14 cellular contexts compared by ENCODE assay signal in genomic region chr2:24559714-24560113, GRCh38.
DNase-seq lines count a peak whose midpoint lies in the region; ATAC-seq, FAIRE-seq and TF ChIP-seq lines count a peak whose summit lies in the region.
"Had no signal": no experiment of that assay in that cellular context is flagged by ENCODE, and none has a peak within 500 bp of the region (broad histone marks: within the 10 kb centered on the region; RNA-seq: fewer than 3 reads in every experiment).

No MANE protein-coding gene starts in this region.

- H3K36me3 ChIP-seq in GM23248 (ENCODE audit: low read depth) (0 out of 2 replicates have a peak, but pooled peaks cover 4% of the 10 kb centered on the region), mammary epithelial cell (ENCODE audit: insufficient read depth, low read length) (no peaks in the 10 kb centered on the region)
- H3K36me3 ChIP-seq: transverse colon had no signal

- dilution Hi-C loops in mammary epithelial cell (cut with HindIII; ENCODE audit: low sequenced_read_pairs), result no loop called here

- WGBS in GM23248 (ENCODE audit: low coverage in 1 of 2, low lambda C conversion rate in 2 of 2, missing lambda C conversion rate in 2 of 2), 2 experiments, result 75 to 76% methylated on average over 1 of the region's 1 CpG
- WGBS in mammary epithelial cell (ENCODE audit: low coverage, missing lambda C conversion rate), result 100% methylated on average over 1 of the region's 1 CpG

- H3K9ac ChIP-seq in GM23248 (no peak overlapping the region), mammary epithelial cell (ENCODE audit: insufficient read depth, low read length) (no peak overlapping the region)

- no peaks in the 10 kb centered on the region for H3K27me3 ChIP-seq in GM23248 (replicated peaks; ENCODE audit: insufficient read depth)
- no peaks in the 10 kb centered on the region for H3K27me3 ChIP-seq in mammary epithelial cell (ENCODE audit: insufficient read depth, low read length)
- H3K27me3 ChIP-seq: transverse colon had no signal

- DNase-seq in AG04449 (ENCODE audit: low read depth, low spot score), result peak; percentile 12
- DNase-seq in GM23248, result peak; percentile 14
- DNase-seq in mammary epithelial cell, result peak; percentile 4
- DNase-seq in immature natural killer cell, result no peak
- no peak for DNase-seq in cortex of kidney (lab: John Stamatoyannopoulos, UW)
- no peak for DNase-seq in HTR-8/SVneo (ENCODE audit: insufficient read length, low spot score)
- DNase-seq: activated B cell treated with CpG ODN at 0.5 μM for 24 hours; activated T-cell treated with anti-CD3 and anti-CD28 coated beads, Interleukin-2, amount 50 U/mL, for 4 hours; mesendoderm; transverse colon had no signal

- H3K36me3 Mint-ChIP-seq in immature natural killer cell, result peaks cover 22 to 35% (median 23%) of the 10 kb centered on the region in 3 donors

- H3K4me3 Mint-ChIP-seq in immature natural killer cell, result peak overlapping the region in 1 of 5 donors; percentile 8
- H3K4me3 Mint-ChIP-seq: activated B cell treated with CpG ODN at 0.5 μM for 24 hours; activated T-cell treated with anti-CD3 and anti-CD28 coated beads, Interleukin-2, amount 50 U/mL, for 4 hours; CD14-positive monocyte had no signal

- no peaks in the 10 kb centered on the region for H3K4me1 ChIP-seq in GM23248 (ENCODE audit: insufficient read depth)
- H3K4me1 ChIP-seq in mammary epithelial cell (ENCODE audit: insufficient read depth, low read length), result no peaks in the 10 kb centered on the region

- no peaks in the 10 kb centered on the region for H3K9me3 ChIP-seq in GM23248 (ENCODE audit: low read depth)
- H3K9me3 ChIP-seq in mammary epithelial cell (replicated peaks; ENCODE audit: insufficient read depth, low read length), result no peaks in the 10 kb centered on the region
- H3K9me3 ChIP-seq: transverse colon had no signal

- POLR2A ChIA-PET in AG04449 (lab: Yijun Ruan, JAX), result no interaction called here

- H3K79me2 ChIP-seq in GM23248 (ENCODE audit: insufficient read depth) (peaks cover 23% of the 10 kb centered on the region; the same call in 1 of the 2 replicates), mammary epithelial cell (ENCODE audit: insufficient read depth, low read length) (no peaks in the 10 kb centered on the region)

- in situ Hi-C loops in GM23248 (cut with MboI), result no loop called here
- in situ Hi-C loops in mammary epithelial cell (cut with MboI; ENCODE audit: low sequenced_read_pairs in 2 of 2), result no loop called here

- no peak for FAIRE-seq in HTR-8/SVneo (lab: Jason Lieb, UNC)

- H4K20me1 ChIP-seq in GM23248 (ENCODE audit: insufficient read depth), result no peaks in the 10 kb centered on the region
- H4K20me1 ChIP-seq in mammary epithelial cell (ENCODE audit: insufficient read depth, low read length), result no peaks in the 10 kb centered on the region

- no peak overlapping the region for H3K4me3 ChIP-seq in AG04449 (ENCODE audit: low read depth, low read length)
- no peak overlapping the region for H3K4me3 ChIP-seq in GM23248
- H3K4me3 ChIP-seq in mammary epithelial cell (replicated peaks in 1 of 3; ENCODE audit: insufficient read depth in 1 of 3, low read depth in 2 of 3, low read length in 3 of 3), result no peak overlapping the region
- H3K4me3 ChIP-seq: transverse colon had no signal

- H3K27ac ChIP-seq in GM23248 (no peak overlapping the region), mammary epithelial cell (ENCODE audit: insufficient read depth, low read depth, low read length) (no peak overlapping the region)
- H3K27ac ChIP-seq: transverse colon had no signal

- H2AFZ ChIP-seq in GM23248 (no peak overlapping the region), mammary epithelial cell (ENCODE audit: low read depth, low read length) (no peak overlapping the region)

- peak overlapping the region in 5 of 6 donors; percentile 14 to 66 (median 28) for H3K27ac Mint-ChIP-seq in immature natural killer cell
- H3K27ac Mint-ChIP-seq: activated B cell treated with CpG ODN at 0.5 μM for 24 hours, CD14-positive monocyte had no signal

- no peaks in the 10 kb centered on the region for H3F3A ChIP-seq in GM23248 (ENCODE audit: insufficient read depth)

- peaks cover 0 to 2% (median 0%) of the 10 kb centered on the region in 6 donors for H3K9me3 Mint-ChIP-seq in immature natural killer cell

- TF ChIP-seq CTCF in AG04449 (IDR thresholded peaks at IDR 0.05; ENCODE audit: insufficient read depth, low read length, missing control alignments), result no peak
- TF ChIP-seq CTCF in mammary epithelial cell (conservative IDR thresholded peaks at IDR 0.05 in 1 of 2, IDR thresholded peaks at IDR 0.05 in 1 of 2; ENCODE audit: extremely low read depth in 1 of 2, insufficient read depth in 1 of 2, low read depth in 1 of 2, low read length in 2 of 2), result no peak

- H3K4me2 ChIP-seq in GM23248 (ENCODE audit: unreplicated experiment) (no peak overlapping the region), mammary epithelial cell (ENCODE audit: insufficient read depth, low read depth, low read length) (no peak overlapping the region)

- intact Hi-C loops in mammary epithelial cell (cut with micrococcal nuclease), result no loop called here

- H3K9me2 ChIP-seq in GM23248 (ENCODE audit: insufficient read depth), result no peaks in the 10 kb centered on the region; the same call in 1 of the 2 replicates

- peaks cover 77 to 96% of the 10 kb centered on the region in 2 donors for H3K4me1 Mint-ChIP-seq in immature natural killer cell

- peaks cover 0 to 3% (median 2%) of the 10 kb centered on the region in 3 donors for H3K27me3 Mint-ChIP-seq in immature natural killer cell (ENCODE audit: low read depth in 3 of 3)
- H3K27me3 Mint-ChIP-seq: activated B cell treated with CpG ODN at 0.5 μM for 24 hours had no signal

- ATAC-seq in HG03469 (IDR thresholded peaks at IDR 0.05; ENCODE audit: unreplicated experiment) (no peak), HG02763 (IDR thresholded peaks at IDR 0.05; ENCODE audit: unreplicated experiment) (no peak)
- ATAC-seq: activated T-cell treated with anti-CD3 and anti-CD28 coated beads, Interleukin-2, amount 50 U/mL, for 4 hours; HCT116 had no signal

- no TSS peak for BruUV-seq in mammary epithelial cell (replicated peaks; lab: Mats Ljungman, UMichigan)

- CTCF ChIA-PET in AG04449 (lab: Yijun Ruan, JAX), result no interaction called here
- CTCF ChIA-PET in mammary epithelial cell (lab: Charles Lee; ENCODE audit: low non-redundant PET), result no interaction called here

Comparison
In these comparisons a context has a peak if more than half of its experiments do, and no peak if none do; other contexts are left out.
1. DNase-seq: peak in AG04449 (single experiment), GM23248 (single experiment) and mammary epithelial cell (single experiment); none in immature natural killer cell (0 of 3), cortex of kidney (single experiment) and HTR-8/SVneo (single experiment).